33 cellular contexts compared by ENCODE assay signal in genomic region chr7:41803569-41803968, GRCh38.
"Had no signal": no experiment of that assay in that cellular context is flagged by ENCODE, and none has a peak within 500 bp of the region (broad histone marks: within the 10 kb centered on the region; RNA-seq: fewer than 3 reads in every experiment).

No MANE protein-coding gene starts in this region.

- ATAC-seq: activated CD8-positive, alpha-beta T cell treated with anti-CD3 and anti-CD28 coated beads for 36 hours; activated naive CD4-positive, alpha-beta T cell treated with anti-CD3 and anti-CD28 coated beads, Interleukin-2, amount 50 U/mL, for 72 hours; activated T-cell treated with anti-CD3 and anti-CD28 coated beads, Interleukin-2, amount 50 U/mL, for 4 hours; activated T-cell treated with anti-CD3 and anti-CD28 coated beads, Interleukin-2, amount 50 U/mL, for 72 hours; activated T-helper 17 cell treated with anti-CD3 and anti-CD28 coated beads, Interleukin-2, amount 50 U/mL, for 72 hours; body of pancreas had no signal

- H3K9me3 ChIP-seq: adrenal gland, body of pancreas, breast epithelium had no signal

- H3K4me1 ChIP-seq: adrenal gland, body of pancreas, breast epithelium had no signal

- DNase-seq: activated B cell treated with CpG ODN at 0.5 μM for 24 hours; activated CD4-positive, alpha-beta memory T cell treated with anti-CD3 and anti-CD28 coated beads for 36 hours; activated CD4-positive, alpha-beta T cell treated with anti-CD3 and anti-CD28 coated beads for 4 hours; activated CD4-positive, alpha-beta T cell treated with anti-CD3 and anti-CD28 coated beads, Interleukin-2, amount 10 ng/mL, durations not matched to agents 24 days and 14 days; activated CD4-positive, alpha-beta T cell treated with anti-CD3 and anti-CD28 coated beads, Interleukin-2, amount 50 U/mL, for 1 hour; activated CD4-positive, alpha-beta T cell treated with anti-CD3 and anti-CD28 coated beads, Interleukin-2, amount 50 U/mL, for 4 hours; activated CD4-positive, CD25-positive, alpha-beta regulatory T cell treated with anti-CD3 and anti-CD28 coated beads, Interleukin-2, amount 50 U/mL, for 72 hours; activated CD8-positive, alpha-beta memory T cell treated with anti-CD3 and anti-CD28 coated beads, Interleukin-2, amount 50 U/mL, for 4 hours; activated CD8-positive, alpha-beta T cell treated with anti-CD3 and anti-CD28 coated beads for 36 hours; activated effector memory CD4-positive, alpha-beta T cell treated with anti-CD3 and anti-CD28 coated beads, Interleukin-2, amount 50 U/mL, for 16 hours; activated gamma-delta T cell treated with Interleukin-2 at 50 U/mL for 16 hours; activated naive CD4-positive, alpha-beta T cell; activated naive CD4-positive, alpha-beta T cell treated with anti-CD3 and anti-CD28 coated beads for 36 hours; activated naive CD4-positive, alpha-beta T cell treated with anti-CD3 and anti-CD28 coated beads, Interleukin-2, amount 50 U/mL, for 16 hours; activated naive CD8-positive, alpha-beta T cell treated with anti-CD3 and anti-CD28 coated beads for 36 hours; activated T-cell treated with anti-CD3 and anti-CD28 coated beads for 4 hours; activated T-cell treated with anti-CD3 and anti-CD28 coated beads, Interleukin-2, amount 50 U/mL, for 1 hour; activated T-cell treated with anti-CD3 and anti-CD28 coated beads, Interleukin-2, amount 50 U/mL, for 4 hours; activated T-cell treated with anti-CD3 and anti-CD28 coated beads, Interleukin-2, amount 50 U/mL, for 72 hours; adrenal gland; amniotic stem cell; aorta; body of pancreas; brain microvascular endothelial cell; central memory CD4-positive, alpha-beta T cell; T-helper 2 cell; T-helper 9 cell had no signal

- FAIRE-seq: astrocyte, TTC549 had no signal

- H3K36me3 ChIP-seq: adrenal gland, brain microvascular endothelial cell, breast epithelium had no signal

- H3K4me3 ChIP-seq: adrenal gland, body of pancreas, breast epithelium had no signal

- H3K27ac ChIP-seq: adrenal gland, body of pancreas, brain microvascular endothelial cell, breast epithelium, VCaP had no signal

- H3K27me3 ChIP-seq: adrenal gland, body of pancreas, brain microvascular endothelial cell, breast epithelium had no signal
